In the genomic region with DNA sequence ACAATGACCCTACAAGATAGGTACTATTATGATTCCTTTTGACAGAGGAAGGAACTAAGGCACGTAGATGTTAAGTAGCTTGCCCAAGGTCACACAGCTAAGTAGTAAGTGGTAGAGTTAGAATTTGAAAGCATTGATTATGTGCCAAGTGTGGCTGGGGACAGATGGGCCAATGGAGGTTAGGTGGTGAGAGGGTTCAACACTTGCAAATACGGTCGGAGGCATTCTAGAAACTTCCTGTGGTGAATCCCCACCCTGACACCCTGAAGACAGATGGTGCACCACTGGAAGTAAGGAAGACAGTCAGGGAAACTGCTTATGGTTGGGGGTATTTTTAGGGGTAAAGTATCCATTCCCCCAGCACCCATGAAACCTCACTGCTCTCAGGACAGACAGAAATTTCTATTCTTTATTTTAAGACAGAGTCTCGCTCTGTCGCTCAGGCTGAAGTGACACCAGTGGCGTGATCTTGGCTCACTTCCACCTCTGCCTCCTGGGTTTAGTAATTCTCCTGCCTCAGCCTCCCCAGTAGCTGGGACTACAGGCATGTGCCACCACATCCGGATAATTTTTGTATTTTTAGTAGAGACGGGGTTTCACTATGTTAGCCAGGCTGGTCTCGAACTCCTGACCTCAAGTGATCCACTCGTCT, we compare ENCODE assay signal across 21 cellular contexts.
"Had no signal": no experiment of that assay in that cellular context is flagged by ENCODE, and none has a peak within 500 bp of the region (broad histone marks: within the 10 kb centered on the region; RNA-seq: fewer than 3 reads in every experiment).

No MANE protein-coding gene starts in this region.

- H3K27me3 ChIP-seq: heart right ventricle, sigmoid colon, upper lobe of left lung had no signal

- H3K9me3 ChIP-seq: heart right ventricle, mucosa of descending colon, sigmoid colon, upper lobe of left lung had no signal

- H3K27ac ChIP-seq: epithelial cell of prostate, sigmoid colon had no signal

- H3K9me3 Mint-ChIP-seq: activated T-cell treated with anti-CD3 and anti-CD28 coated beads, Interleukin-2, amount 50 U/mL, for 24 hours; activated T-helper 2 cell treated with anti-CD3 and anti-CD28 coated beads, Interferon-gamma antibody, Interleukin-2, Interleukin-4, amounts not matched to agents 10 μg/mL and 5 μg/mL and 100 μg/mL, durations not matched to agents 14 hours and 24 hours and 36 hours; neural crest cell had no signal

- H3K27me3 Mint-ChIP-seq: activated naive CD8-positive, alpha-beta T cell treated with anti-CD3 and anti-CD28 coated beads, Interleukin-2, amount 10 ng/mL, durations not matched to agents 7 days and 5 days; activated T-cell treated with anti-CD3 and anti-CD28 coated beads, Interleukin-2, amount 50 U/mL, for 24 hours; naive B cell had no signal

- ATAC-seq: stimulated activated naive CD8-positive, alpha-beta T cell treated with anti-CD3 and anti-CD28 coated beads, Interleukin-15, Interleukin-2, amounts not matched to agents 100 U/mL and 50 U/mL, for 24 hours had no signal

- H3K4me3 ChIP-seq: heart right ventricle, mucosa of descending colon, sigmoid colon, upper lobe of left lung had no signal

- H3K27ac Mint-ChIP-seq: activated naive CD8-positive, alpha-beta T cell treated with anti-CD3 and anti-CD28 coated beads, Interleukin-2, amount 10 ng/mL, durations not matched to agents 7 days and 5 days; activated T-cell treated with anti-CD3 and anti-CD28 coated beads, Interleukin-2, amount 50 U/mL, for 24 hours; activated T-helper 2 cell treated with anti-CD3 and anti-CD28 coated beads, Interferon-gamma antibody, Interleukin-2, Interleukin-4, amounts not matched to agents 10 μg/mL and 5 μg/mL and 100 μg/mL, durations not matched to agents 14 hours and 24 hours and 36 hours; naive B cell had no signal

- H3K36me3 ChIP-seq: heart right ventricle, sigmoid colon, upper lobe of left lung had no signal

- DNase-seq: activated CD4-positive, alpha-beta T cell treated with anti-CD3 and anti-CD28 coated beads for 1 hour; activated CD4-positive, alpha-beta T cell treated with anti-CD3 and anti-CD28 coated beads, Interleukin-2, amount 50 U/mL, for 1 hour; activated naive CD4-positive, alpha-beta T cell treated with Interleukin-2 at 50 U/mL for 16 hours; activated naive CD8-positive, alpha-beta T cell treated with anti-CD3 and anti-CD28 coated beads, Interleukin-2, amount 10 ng/mL, durations not matched to agents 7 days and 5 days; activated T-cell treated with anti-CD3 and anti-CD28 coated beads, Interleukin-2, amount 50 U/mL, for 24 hours; cerebellar nuclear complex; cortex of kidney; heart right ventricle; islet precursor cell; left cardiac atrium; mesendoderm; naive B cell; sigmoid colon; stimulated activated CD4-positive, alpha-beta T cell treated with anti-CD3 and anti-CD28 coated beads, Interleukin-4, amount 100 ng/mL, for 24 hours; stimulated activated naive CD8-positive, alpha-beta T cell treated with anti-CD3 and anti-CD28 coated beads, Interleukin-15, Interleukin-2, amounts not matched to agents 100 U/mL and 50 U/mL, for 24 hours; T-helper 9 cell; upper lobe of left lung had no signal

- H3K4me3 Mint-ChIP-seq: activated naive CD8-positive, alpha-beta T cell treated with anti-CD3 and anti-CD28 coated beads, Interleukin-2, amount 10 ng/mL, durations not matched to agents 7 days and 5 days; activated T-cell treated with anti-CD3 and anti-CD28 coated beads, Interleukin-2, amount 50 U/mL, for 24 hours; naive B cell; neural crest cell had no signal
